8 cellular contexts compared by ENCODE assay signal in the genomic region with DNA sequence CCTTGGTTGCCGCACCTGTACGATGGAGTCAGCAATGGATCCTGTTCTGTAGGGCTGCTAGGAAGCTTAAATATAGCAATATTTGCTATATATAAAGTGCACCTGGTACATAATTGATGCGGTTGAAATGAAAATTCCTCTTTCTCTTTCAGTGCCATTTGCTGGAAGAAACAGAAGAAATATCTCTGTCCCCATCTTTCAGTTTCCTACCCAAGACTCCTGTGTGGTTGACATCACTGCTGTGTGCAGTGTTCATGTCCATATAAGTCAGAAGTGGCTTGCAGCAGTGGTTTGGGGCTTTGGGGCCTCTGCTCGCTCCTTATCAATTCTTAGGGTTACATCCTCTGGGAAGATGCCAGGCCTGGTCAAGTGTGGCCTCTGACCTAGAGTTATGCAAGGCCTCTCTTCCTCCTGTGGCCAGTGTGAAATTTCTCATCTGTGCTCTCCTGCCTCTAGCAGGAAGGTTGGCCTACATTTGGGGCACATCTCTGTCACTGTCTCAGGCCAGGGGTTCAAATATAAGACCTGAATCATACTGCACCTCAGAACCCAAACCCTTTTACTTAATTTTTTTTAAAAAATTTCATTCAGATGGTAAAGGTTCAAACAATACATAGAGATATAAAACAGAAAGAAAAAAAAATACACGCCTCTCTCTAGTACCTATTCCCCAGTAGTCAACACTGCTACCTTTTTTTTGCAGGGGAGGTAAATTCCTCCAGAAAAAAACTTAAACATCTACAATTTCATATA. TPM values are rescaled to one million over a fixed set of nuclear protein-coding genes. Genes with fewer than 3 reads are reported as not detected.
DNase-seq lines count a peak whose midpoint lies in the region; ATAC-seq lines count a peak whose summit lies in the region.

No MANE protein-coding gene starts in this region.

- ATAC-seq in Right ventricle myocardium inferior, result peak; percentile 11
- peak; percentile 82 for ATAC-seq in HG03108 (IDR thresholded peaks at IDR 0.05; ENCODE audit: unreplicated experiment)

- H3K4me1 Mint-ChIP-seq in activated CD4-positive, alpha-beta memory T cell treated with anti-CD3 and anti-CD28 coated beads for 36 hours (ENCODE audit: low read depth), result peaks cover 79% of the 10 kb centered on the region

- intact Hi-C loops in Right ventricle myocardium inferior (cut with DNase I), result no loop called here
- intact Hi-C loops in cardiac septum (cut with DNase I), result no loop called here
- intact Hi-C loops in activated CD4-positive, alpha-beta memory T cell treated with anti-CD3 and anti-CD28 coated beads for 36 hours (cut with micrococcal nuclease), result loop anchor here (5.0 kb wide), 1 partner anchor 35 kb away; a partner anchor contains a TSS

- peaks cover 48 to 70% (median 67%) of the 10 kb centered on the region in 3 donors for H3K4me1 ChIP-seq in skeletal muscle tissue (ENCODE audit: control insufficient read depth in 3 of 3, insufficient read depth in 3 of 3, low read length in 3 of 3)

- no peak overlapping the region for H3K9ac ChIP-seq in skeletal muscle tissue (ENCODE audit: low read depth in 1 of 3, low read length in 3 of 3)

- no peaks in the 10 kb centered on the region for H3K36me3 Mint-ChIP-seq in activated CD4-positive, alpha-beta memory T cell treated with anti-CD3 and anti-CD28 coated beads for 36 hours

- H3K9me3 ChIP-seq in skeletal muscle tissue (ENCODE audit: control insufficient read depth in 3 of 3, low read length in 3 of 3), result no peaks in the 10 kb centered on the region

- no peaks in the 10 kb centered on the region for H3K9me3 Mint-ChIP-seq in activated CD4-positive, alpha-beta memory T cell treated with anti-CD3 and anti-CD28 coated beads for 36 hours

- POLR2A ChIA-PET in activated CD4-positive, alpha-beta memory T cell treated with anti-CD3 and anti-CD28 coated beads for 36 hours (lab: Charles Lee), result no interaction called here

- H3K27me3 ChIP-seq in skeletal muscle tissue (ENCODE audit: control insufficient read depth in 3 of 3, insufficient read depth in 3 of 3, low read length in 3 of 3), result no peaks in the 10 kb centered on the region

- DNase-seq in Right ventricle myocardium inferior (ENCODE audit: missing footprints) (no peak), cardiac septum (ENCODE audit: low spot score) (no peak), activated gamma-delta T cell treated with Interleukin-2 at 50 U/mL for 16 hours (no peak), AG08396 (ENCODE audit: low spot score) (no peak), HPDE6-E6E7 (ENCODE audit: extremely low spot score) (no peak)
- DNase-seq in activated CD4-positive, alpha-beta memory T cell treated with anti-CD3 and anti-CD28 coated beads for 36 hours, result peak; percentile 45

- peak overlapping the region; percentile 61 for H3K27ac Mint-ChIP-seq in activated CD4-positive, alpha-beta memory T cell treated with anti-CD3 and anti-CD28 coated beads for 36 hours

- CTCF ChIA-PET in activated CD4-positive, alpha-beta memory T cell treated with anti-CD3 and anti-CD28 coated beads for 36 hours (lab: Charles Lee), result interaction anchor here (1.4 to 3.3 kb wide), 5 partner anchors 8 to 195 kb away, joined by 4 to 23 read pairs (median 9); no protein-coding TSS in a partner anchor

- no peak overlapping the region for H3K4me3 ChIP-seq in skeletal muscle tissue (ENCODE audit: low read length in 3 of 3)

- no peak overlapping the region for H3K4me3 Mint-ChIP-seq in activated CD4-positive, alpha-beta memory T cell treated with anti-CD3 and anti-CD28 coated beads for 36 hours

- peak overlapping the region; percentile 65 for H3K27ac ChIP-seq in skeletal muscle tissue (ENCODE audit: low read depth, low read length)

- no peaks in the 10 kb centered on the region for H3K27me3 Mint-ChIP-seq in activated CD4-positive, alpha-beta memory T cell treated with anti-CD3 and anti-CD28 coated beads for 36 hours

- H3K36me3 ChIP-seq in skeletal muscle tissue (ENCODE audit: control insufficient read depth in 3 of 3, insufficient read depth in 3 of 3, low read length in 3 of 3), result no peaks in the 10 kb centered on the region

RNA-seq across cellular contexts. Expression of a gene that starts 32.7 kb away (rescaled TPM):
- total RNA-seq in Right ventricle myocardium inferior (214 TPM), cardiac septum (242 TPM), skeletal muscle tissue (26.6 TPM)
- 10 to 100 TPM; 96.9 to 97.4 TPM for total RNA-seq in activated CD4-positive, alpha-beta memory T cell treated with anti-CD3 and anti-CD28 coated beads for 36 hours

RNA-seq across cellular contexts. Expression of a gene that starts 53.2 kb away (rescaled TPM):
- total RNA-seq in Right ventricle myocardium inferior (not detected), cardiac septum (not detected), skeletal muscle tissue (not detected)
- under 1 TPM in 1 of 2 experiments, not detected in 1; 0.21 TPM for total RNA-seq in activated CD4-positive, alpha-beta memory T cell treated with anti-CD3 and anti-CD28 coated beads for 36 hours

RNA-seq across cellular contexts. Expression of a gene that starts 54.9 kb away (rescaled TPM):
- total RNA-seq in Right ventricle myocardium inferior, result 0.54 TPM
- total RNA-seq in cardiac septum, result 0.43 TPM
- 10 to 100 TPM; 17.3 to 18.5 TPM for total RNA-seq in activated CD4-positive, alpha-beta memory T cell treated with anti-CD3 and anti-CD28 coated beads for 36 hours
- total RNA-seq in skeletal muscle tissue, result 1.6 TPM
